1 cellular context compared by ENCODE assay signal in genomic region chr7:26497801-26498596, GRCh38.
A peak's percentile ranks its signal among the peaks of the same experiment; 100 is the strongest.
TF ChIP-seq lines count a peak whose summit lies in the region.

No MANE protein-coding gene starts in this region.

TF ChIP-seq in K562, 482 proteins besides CTCF, POLR2A, EP300 and RAD21 (continued from another document):
- peak; percentile 84 for TF ChIP-seq MGA (IDR thresholded peaks at IDR 0.05)
- peak; percentile 77 for TF ChIP-seq ZNF395 (CRISPR knock-in tag; IDR thresholded peaks at IDR 0.05)
- no peak for TF ChIP-seq MTF1 (CRISPR knock-in tag; IDR thresholded peaks at IDR 0.05; ENCODE audit: borderline replicate concordance)
- TF ChIP-seq ZBTB2 (IDR thresholded peaks at IDR 0.05): no peak
- TF ChIP-seq MAFG (tag; conservative IDR thresholded peaks at IDR 0.05): 0 out of 2 replicates have a peak, but pooled peaks have one; percentile 26
- TF ChIP-seq COPS2 (conservative IDR thresholded peaks at IDR 0.05): no peak
- no peak for TF ChIP-seq HSF4 (CRISPR knock-in tag; IDR thresholded peaks at IDR 0.05; ENCODE audit: borderline replicate concordance)
- TF ChIP-seq GMEB1 (CRISPR knock-in tag; IDR thresholded peaks at IDR 0.05): no peak
- TF ChIP-seq ZBTB1 (CRISPR knock-in tag; IDR thresholded peaks at IDR 0.05; ENCODE audit: borderline replicate concordance, low read depth): no peak
- TF ChIP-seq ZNF592 (IDR thresholded peaks at IDR 0.05): peak; percentile 34; the same call in 1 of the 2 replicates
- no peak for TF ChIP-seq KLF6 (CRISPR knock-in tag; IDR thresholded peaks at IDR 0.05; ENCODE audit: borderline replicate concordance)
- TF ChIP-seq ZNF431 (CRISPR knock-in tag; IDR thresholded peaks at IDR 0.05): no peak
- TF ChIP-seq EGR1 (conservative IDR thresholded peaks at IDR 0.05): no peak
- peak; percentile 51 for TF ChIP-seq NFE2 (IDR thresholded peaks at IDR 0.05; ENCODE audit: low read depth)
- peak in 1 of 2 experiments; percentile 30; a peak in 1 of 4 replicates for TF ChIP-seq NRF1 (conservative IDR thresholded peaks at IDR 0.05 in 1 of 2, IDR thresholded peaks at IDR 0.05 in 1 of 2)
- no peak for TF ChIP-seq SRSF1 (IDR thresholded peaks at IDR 0.05; ENCODE audit: low read depth, low read length)
- TF ChIP-seq PURB (CRISPR knock-in tag; IDR thresholded peaks at IDR 0.05; ENCODE audit: low read depth): no peak
- TF ChIP-seq BACH1 (tag; IDR thresholded peaks at IDR 0.05): 0 out of 2 replicates have a peak, but pooled peaks have one; percentile 62
- TF ChIP-seq ZNF589 (CRISPR knock-in tag; IDR thresholded peaks at IDR 0.05; ENCODE audit: low read depth): peak; percentile 31; the same call in 1 of the 2 replicates
- TF ChIP-seq ELF4 (CRISPR knock-in tag; IDR thresholded peaks at IDR 0.05): 0 out of 2 replicates have a peak, but pooled peaks have one; percentile 35
- peak; percentile 44; the same call in 1 of the 2 replicates for TF ChIP-seq ZNF584 (CRISPR knock-in tag; IDR thresholded peaks at IDR 0.05; ENCODE audit: low read depth)
- no peak for TF ChIP-seq MECOM (CRISPR knock-in tag; IDR thresholded peaks at IDR 0.05)
- peak; percentile 30 for TF ChIP-seq CBFA2T2 (conservative IDR thresholded peaks at IDR 0.05)
- TF ChIP-seq ZFX (CRISPR knock-in tag; IDR thresholded peaks at IDR 0.05): peak; percentile 41; the same call in 1 of the 2 replicates
- TF ChIP-seq ATF3 (IDR thresholded peaks at IDR 0.05): peak; percentile 25; the same call in 1 of the 2 replicates
- no peak for TF ChIP-seq ATF3 (CRISPR knock-in tag; conservative IDR thresholded peaks at IDR 0.05)
- TF ChIP-seq TOE1 (IDR thresholded peaks at IDR 0.05; ENCODE audit: borderline replicate concordance): peak; percentile 85; the same call in 1 of the 2 replicates
- no peak for TF ChIP-seq TOE1 (CRISPR knock-in tag; IDR thresholded peaks at IDR 0.05; ENCODE audit: borderline replicate concordance, low read depth)
- TF ChIP-seq WHSC1 (IDR thresholded peaks at IDR 0.05; ENCODE audit: low read length): no peak
- no peak for TF ChIP-seq THAP12 (CRISPR knock-in tag; IDR thresholded peaks at IDR 0.05)
- TF ChIP-seq NCOA6 (IDR thresholded peaks at IDR 0.05): no peak
